9 cellular contexts compared by ENCODE assay signal in the genomic region with DNA sequence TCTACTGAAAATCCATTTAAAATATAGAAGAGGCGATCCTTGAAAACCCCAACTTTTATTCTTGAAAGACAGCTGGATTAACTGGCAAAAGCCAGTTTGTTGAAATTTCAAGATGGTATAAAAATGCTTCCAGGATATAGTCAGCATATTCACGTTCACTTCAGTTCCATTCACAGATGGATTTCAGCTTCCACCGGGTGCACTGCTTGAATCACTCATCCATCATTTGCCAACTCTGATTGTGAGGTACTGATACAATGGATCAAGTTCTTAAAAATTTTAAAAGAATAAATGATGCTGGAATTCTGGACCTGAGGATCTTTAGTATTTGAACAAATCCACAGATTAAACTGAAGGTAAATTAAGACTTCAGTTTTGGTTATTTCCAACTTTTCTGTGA. TPM values are rescaled to one million over a fixed set of nuclear protein-coding genes. Genes with fewer than 3 reads are reported as not detected.
DNase-seq lines count a peak whose midpoint lies in the region; ATAC-seq, FAIRE-seq and TF ChIP-seq lines count a peak whose summit lies in the region.
"Had no signal": no experiment of that assay in that cellular context is flagged by ENCODE, and none has a peak within 500 bp of the region (broad histone marks: within the 10 kb centered on the region; RNA-seq: fewer than 3 reads in every experiment).

No MANE protein-coding gene starts in this region.

- no TSS peak for BruUV-seq in A673 (replicated peaks; lab: Mats Ljungman, UMichigan)

- intact Hi-C loops in A673 (cut with micrococcal nuclease; ENCODE audit: unreplicated experiment): no loop called here
- intact Hi-C loops in kidney (cut with DNase I): no loop called here
- intact Hi-C loops in esophagus squamous epithelium (cut with DNase I): no loop called here

- CTCF ChIA-PET in A673 (lab: Charles Lee): no interaction called here

- POLR2A ChIA-PET in A673 (lab: Charles Lee; ENCODE audit: low non-redundant PET): no interaction called here
- POLR2A ChIA-PET in activated naive CD8-positive, alpha-beta T cell treated with anti-CD3 and anti-CD28 coated beads, Interleukin-2, amount 10 ng/mL, durations not matched to agents 7 days and 5 days (lab: Charles Lee): interaction anchor here (1.4 to 4.0 kb wide), 5 partner anchors 25 to 227 kb away, joined by 3 to 27 read pairs (median 16); partner anchors contain the start of gene H2AZ2

- H3K36me3 Mint-ChIP-seq in activated naive CD8-positive, alpha-beta T cell treated with anti-CD3 and anti-CD28 coated beads, Interleukin-2, amount 10 ng/mL, durations not matched to agents 7 days and 5 days: peaks cover 39% of the 10 kb centered on the region

- no peak for ATAC-seq in activated naive CD8-positive, alpha-beta T cell treated with anti-CD3 and anti-CD28 coated beads, Interleukin-2, amount 10 ng/mL, durations not matched to agents 7 days and 5 days (ENCODE audit: low read depth)
- ATAC-seq in HG03342 (IDR thresholded peaks at IDR 0.05; ENCODE audit: unreplicated experiment): no peak
- ATAC-seq: activated naive CD4-positive, alpha-beta T cell treated with anti-CD3 and anti-CD28 coated beads, Interleukin-2, amount 50 U/mL, for 72 hours had no signal

- H3K4me1 Mint-ChIP-seq in activated naive CD8-positive, alpha-beta T cell treated with anti-CD3 and anti-CD28 coated beads, Interleukin-2, amount 10 ng/mL, durations not matched to agents 7 days and 5 days: peaks cover 61% of the 10 kb centered on the region

- H3K27me3 ChIP-seq in A673 (replicated peaks; ENCODE audit: insufficient read depth, low read depth, low read length, poor library complexity) (no peaks in the 10 kb centered on the region), esophagus squamous epithelium (no peaks in the 10 kb centered on the region)

- H3K27ac Mint-ChIP-seq in activated naive CD8-positive, alpha-beta T cell treated with anti-CD3 and anti-CD28 coated beads, Interleukin-2, amount 10 ng/mL, durations not matched to agents 7 days and 5 days: peak overlapping the region; percentile 63

- no peaks in the 10 kb centered on the region for H3K9me3 Mint-ChIP-seq in activated naive CD8-positive, alpha-beta T cell treated with anti-CD3 and anti-CD28 coated beads, Interleukin-2, amount 10 ng/mL, durations not matched to agents 7 days and 5 days

- peak overlapping the region; percentile 91 for H3K4me3 Mint-ChIP-seq in activated naive CD8-positive, alpha-beta T cell treated with anti-CD3 and anti-CD28 coated beads, Interleukin-2, amount 10 ng/mL, durations not matched to agents 7 days and 5 days

- H3K4me3 ChIP-seq in A673 (ENCODE audit: low read depth, low read length, poor library complexity, severe bottlenecking) (peak overlapping the region; percentile 74), GM12865 (ENCODE audit: low read depth, low read length) (peak overlapping the region; percentile 65), kidney (ENCODE audit: low read length in 2 of 2) (peak overlapping the region; percentile 23 to 32), esophagus squamous epithelium (peak overlapping the region in 1 of 4 donors; percentile 96)

- peak overlapping the region; percentile 98 for H3K27ac ChIP-seq in A673 (ENCODE audit: low read depth, low read length, poor library complexity, severe bottlenecking)
- H3K27ac ChIP-seq in kidney (ENCODE audit: low read depth in 2 of 2, low read length in 2 of 2): no peak overlapping the region
- no peak overlapping the region for H3K27ac ChIP-seq in esophagus squamous epithelium

- TF ChIP-seq CTCF in A673 (conservative IDR thresholded peaks at IDR 0.05; ENCODE audit: low read depth, low read length) (no peak), GM12865 (IDR thresholded peaks at IDR 0.05; ENCODE audit: insufficient read depth, low read depth, low read length, missing control alignments) (no peak), kidney (IDR thresholded peaks at IDR 0.05; ENCODE audit: borderline replicate concordance, extremely low read depth, insufficient read depth) (no peak), esophagus squamous epithelium (IDR thresholded peaks at IDR 0.05) (no peak)

- H3K36me3 ChIP-seq in A673 (ENCODE audit: insufficient read depth, low read length, poor library complexity, severe bottlenecking): peaks cover 15% of the 10 kb centered on the region
- peaks cover 0 to 2% of the 10 kb centered on the region in 2 donors for H3K36me3 ChIP-seq in kidney (ENCODE audit: control insufficient read depth in 1 of 2, insufficient read depth in 2 of 2, low read length in 2 of 2)
- peaks cover 0 to 10% (median 0%) of the 10 kb centered on the region in 3 donors for H3K36me3 ChIP-seq in esophagus squamous epithelium

- no peaks in the 10 kb centered on the region for H3K27me3 Mint-ChIP-seq in activated naive CD8-positive, alpha-beta T cell treated with anti-CD3 and anti-CD28 coated beads, Interleukin-2, amount 10 ng/mL, durations not matched to agents 7 days and 5 days

- no peak for FAIRE-seq in kidney (lab: Jason Lieb, UNC)

- H3K9me3 ChIP-seq in A673 (ENCODE audit: low read depth, low read length, poor library complexity, severe bottlenecking) (no peaks in the 10 kb centered on the region), kidney (ENCODE audit: control insufficient read depth in 1 of 2, low read length in 2 of 2) (peaks cover 0 to 5% of the 10 kb centered on the region in 2 donors), esophagus squamous epithelium (no peaks in the 10 kb centered on the region)

- WGBS in esophagus squamous epithelium, 2 donors: 36 to 43% methylated on average over 3 of the region's 3 CpGs

- H3K9ac ChIP-seq in kidney (ENCODE audit: low read length in 2 of 2): no peak overlapping the region

- no peak for TF ChIP-seq POLR2A in esophagus squamous epithelium (IDR thresholded peaks at IDR 0.05)

- H3K4me1 ChIP-seq in A673 (ENCODE audit: insufficient read depth, low read length, poor library complexity, severe bottlenecking) (peaks cover 43% of the 10 kb centered on the region), kidney (ENCODE audit: control insufficient read depth in 1 of 2, insufficient read depth in 1 of 2, low read depth in 1 of 2, low read length in 2 of 2) (peaks cover 9 to 34% of the 10 kb centered on the region in 2 donors), esophagus squamous epithelium (peaks cover 24 to 76% (median 56%) of the 10 kb centered on the region in 3 donors)

- DNase-seq in A673 (ENCODE audit: low spot score) (no peak), GM12865 (ENCODE audit: low read depth) (no peak), kidney (no peak), activated gamma-delta T cell (lab: John Stamatoyannopoulos, UW) (no peak), COLO668 (lab: John Stamatoyannopoulos, UW; ENCODE audit: unreplicated experiment) (no peak), esophagus squamous epithelium (lab: John Stamatoyannopoulos, UW) (no peak)
- DNase-seq in activated naive CD8-positive, alpha-beta T cell treated with anti-CD3 and anti-CD28 coated beads, Interleukin-2, amount 10 ng/mL, durations not matched to agents 7 days and 5 days: no peak

RNA-seq across cellular contexts. Expression of gene PURB, which starts 2.4 kb away (rescaled TPM):
- 25.3 and 27.4 TPM in 2 replicates for total RNA-seq in A673 (2021)
- total RNA-seq in activated naive CD8-positive, alpha-beta T cell treated with anti-CD3 and anti-CD28 coated beads, Interleukin-2, amount 10 ng/mL, durations not matched to agents 7 days and 5 days: 10 to 100 TPM; 34.8 to 35.6 TPM
- 25.3 TPM for total RNA-seq in kidney
- 7.7 TPM for polyA plus RNA-seq in kidney (ENCODE audit: insufficient read depth, low read depth, low replicate concordance)
- 10 to 100 TPM; 16.4 to 27.7 (median 21.5) TPM for total RNA-seq in esophagus squamous epithelium

RNA-seq across cellular contexts. Expression of gene H2AZ2, which starts 35.0 kb away (rescaled TPM):
- total RNA-seq in A673 (2021) (272 and 291 TPM in 2 replicates), kidney (140 TPM), esophagus squamous epithelium (100 to 1,000 TPM in 2 of 4 donors, 10 to 100 TPM in 2; 65.2 to 124 (median 99.8) TPM)
- 100 to 1,000 TPM; 359 to 368 TPM for total RNA-seq in activated naive CD8-positive, alpha-beta T cell treated with anti-CD3 and anti-CD28 coated beads, Interleukin-2, amount 10 ng/mL, durations not matched to agents 7 days and 5 days
- polyA plus RNA-seq in kidney (ENCODE audit: insufficient read depth, low read depth, low replicate concordance): 121 TPM
